8 cellular contexts compared by ENCODE assay signal in the genomic region with DNA sequence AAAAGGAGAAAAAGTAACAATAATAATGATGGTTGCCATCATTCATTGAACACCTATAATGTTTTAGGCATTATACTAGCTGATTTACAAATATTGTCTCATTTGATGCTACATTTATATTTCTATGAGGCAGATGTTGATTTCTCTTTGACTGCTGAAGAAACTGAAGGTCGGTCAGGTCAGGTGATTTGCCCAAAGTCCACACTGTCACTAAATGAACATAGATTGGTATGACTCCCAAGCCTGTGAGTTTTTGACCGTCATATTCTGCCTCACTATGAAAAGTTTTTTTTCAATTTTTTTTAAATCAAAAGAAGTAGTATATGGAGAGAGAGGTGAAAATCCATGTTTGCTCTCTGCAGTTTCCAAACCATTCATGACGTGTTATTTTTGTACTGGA.
"Had no signal": no experiment of that assay in that cellular context is flagged by ENCODE, and none has a peak within 500 bp of the region (broad histone marks: within the 10 kb centered on the region; RNA-seq: fewer than 3 reads in every experiment).

No MANE protein-coding gene starts in this region.

- H3K4me3 Mint-ChIP-seq: GM23338, H9, IgD-negative memory B cell had no signal

- DNase-seq: H9, HCEC 1CT, KBM-7 had no signal

- H3K4me1 Mint-ChIP-seq: GM23338, H9 had no signal

- FAIRE-seq: H1, H54, HTR-8/SVneo had no signal

- H3K4me2 ChIP-seq: GM23338 had no signal

- H2AFZ ChIP-seq: GM23338 had no signal

- H3K27ac Mint-ChIP-seq: GM23338, H9, IgD-negative memory B cell had no signal

- ATAC-seq: GM23338 had no signal

- H3K4me3 ChIP-seq: GM23338 had no signal

- H3K27me3 Mint-ChIP-seq: IgD-negative memory B cell had no signal
